8 cellular contexts compared by ENCODE assay signal in genomic region chr12:123389560-123390351, GRCh38. TPM values are rescaled to one million over a fixed set of nuclear protein-coding genes. Genes with fewer than 3 reads are reported as not detected.
A peak's percentile ranks its signal among the peaks of the same experiment; 100 is the strongest.
DNase-seq lines count a peak whose midpoint lies in the region; ATAC-seq and TF ChIP-seq lines count a peak whose summit lies in the region.

No MANE protein-coding gene starts in this region.

- ATAC-seq in GM19025 (IDR thresholded peaks at IDR 0.05; ENCODE audit: low read depth, unreplicated experiment) (peak; percentile 18), GM19463 (IDR thresholded peaks at IDR 0.05; ENCODE audit: unreplicated experiment) (no peak)

- H3K27me3 ChIP-seq in cardiac muscle cell = no peaks in the 10 kb centered on the region

- no peaks in the 10 kb centered on the region for H3K9me3 ChIP-seq in cardiac muscle cell (ENCODE audit: low read depth)

- peaks cover 32% of the 10 kb centered on the region for H3K36me3 ChIP-seq in cardiac muscle cell

- no peak for TF ChIP-seq CTCF in cardiac muscle cell (IDR thresholded peaks at IDR 0.05; ENCODE audit: low read depth, low read length)

- peaks cover 21% of the 10 kb centered on the region for H3K4me1 ChIP-seq in cardiac muscle cell (ENCODE audit: low read depth)

- intact Hi-C loops in posterior vena cava (cut with DNase I) = loop anchor here in 1 of 2 donors (10.0 kb wide), 1 partner anchor 45 kb away; the partner anchor contains the start of gene RILPL2

- DNase-seq in Ammon's horn (ENCODE audit: low spot score) (peak; percentile 12), LHCN-M2 (ENCODE audit: low read depth) (peak; percentile 25), cardiac muscle cell (ENCODE audit: low read depth in 1 of 2, low spot score in 1 of 2) (peak in 1 of 2 donors; percentile 91), posterior vena cava (ENCODE audit: low spot score) (peak; percentile 85), cerebellum (ENCODE audit: low spot score) (no peak)
- peak; percentile 76 for DNase-seq in activated effector memory CD4-positive, alpha-beta T cell treated with anti-CD3 and anti-CD28 coated beads, Interleukin-2, amount 50 U/mL, for 16 hours

- peak overlapping the region; percentile 89 for H3K27ac ChIP-seq in cardiac muscle cell

- H3K4me3 ChIP-seq in cardiac muscle cell = peak overlapping the region; percentile 43

RNA-seq across cellular contexts. Expression of gene KMT5A, which starts 5.8 kb away (rescaled TPM):
- total RNA-seq in LHCN-M2 (2014; rRNA removed) (51.9 and 62.7 TPM in 2 replicates), cardiac muscle cell (34.2 and 63.3 TPM in 2 replicates), posterior vena cava (10 to 100 TPM; 52.2 to 56.1 TPM), cerebellum (22.4 TPM)
- 30.5 TPM for polyA plus RNA-seq in LHCN-M2 (2012)
- polyA plus RNA-seq in cardiac muscle cell = 35.4 and 48.3 TPM in 2 replicates

RNA-seq across cellular contexts. Expression of gene SBNO1, which starts 25.1 kb away (rescaled TPM):
- total RNA-seq in LHCN-M2 (2014; rRNA removed) = 29.7 and 32.1 TPM in 2 replicates
- 9.3 TPM for polyA plus RNA-seq in LHCN-M2 (2012)
- total RNA-seq in cardiac muscle cell = 10.3 and 17.7 TPM in 2 replicates
- 10.4 and 21.4 TPM in 2 replicates for polyA plus RNA-seq in cardiac muscle cell
- total RNA-seq in posterior vena cava = 10 to 100 TPM; 26.1 to 31.2 TPM
- 30.8 TPM for total RNA-seq in cerebellum

RNA-seq across cellular contexts. Expression of gene RILPL2, which starts 46.7 kb away (rescaled TPM):
- total RNA-seq in LHCN-M2 (2014; rRNA removed) (3.3 and 3.5 TPM in 2 replicates), cardiac muscle cell (2.9 and 3.2 TPM in 2 replicates), posterior vena cava (1 to 10 TPM; 4.8 to 5.3 TPM), cerebellum (0.73 TPM)
- 4.0 TPM for polyA plus RNA-seq in LHCN-M2 (2012)
- 4.6 and 5.7 TPM in 2 replicates for polyA plus RNA-seq in cardiac muscle cell
